In genomic region chr2:112529751-112530150, GRCh38 we compare ENCODE assay signal across 23 cellular contexts. TPM values are rescaled to one million over a fixed set of nuclear protein-coding genes. Genes with fewer than 3 reads are reported as not detected.
DNase-seq lines count a peak whose midpoint lies in the region; ATAC-seq and TF ChIP-seq lines count a peak whose summit lies in the region.
"Had no signal": no experiment of that assay in that cellular context is flagged by ENCODE, and none has a peak within 500 bp of the region (broad histone marks: within the 10 kb centered on the region; RNA-seq: fewer than 3 reads in every experiment).

No MANE protein-coding gene starts in this region.

- H3K4me3 ChIP-seq in dorsolateral prefrontal cortex = no peak overlapping the region
- H3K4me3 ChIP-seq: cardiac muscle cell, MG63, spleen, thoracic aorta had no signal

- intact Hi-C loops in dorsolateral prefrontal cortex (cut with DNase I) = no loop called here

- peak overlapping the region; percentile 2 to 89 (median 74) for H3K27ac ChIP-seq in dorsolateral prefrontal cortex
- H3K27ac ChIP-seq: cardiac muscle cell, spleen, thoracic aorta had no signal

- DNase-seq in COLO829 (ENCODE audit: low spot score) = peak; percentile 81
- peak; percentile 46 for DNase-seq in NOMO-1 treated with dmso at 0.1 percent for 144 hours (lab: John Stamatoyannopoulos, UW; ENCODE audit: unreplicated experiment)
- no peak for DNase-seq in dorsolateral prefrontal cortex
- DNase-seq in putamen (ENCODE audit: low spot score) = peak; percentile 24
- no peak for DNase-seq in COLO668 (lab: John Stamatoyannopoulos, UW; ENCODE audit: unreplicated experiment)
- DNase-seq: activated B cell treated with CpG ODN at 0.5 μM for 24 hours; CD8-positive, alpha-beta memory T cell; MG63; naive B cell; NCI-H1694; NCI-H2171 treated with DMSO at 0.1 percent for 48 hours; NCI-H524; retina; spleen; stimulated activated CD4-positive, alpha-beta T cell treated with anti-CD3 and anti-CD28 coated beads, Interleukin-2, amount 100 ng/mL, for 48 hours; SW 1271; T1000 had no signal

- peak in 1 of 56 donors; percentile 13 for TF ChIP-seq CTCF in dorsolateral prefrontal cortex (IDR thresholded peaks at IDR 0.05 in 54 of 56, conservative IDR thresholded peaks at IDR 0.05 in 2 of 56; ENCODE audit: low read depth in 1 of 56, partially characterized antibody in 56 of 56)

- no peaks in the 10 kb centered on the region for H3K27me3 ChIP-seq in dorsolateral prefrontal cortex
- H3K27me3 ChIP-seq: cardiac muscle cell, MG63, spleen had no signal

- ATAC-seq in GM21576 (IDR thresholded peaks at IDR 0.05; ENCODE audit: unreplicated experiment) (no peak), GM21515 (IDR thresholded peaks at IDR 0.05; ENCODE audit: unreplicated experiment) (no peak)
- ATAC-seq: activated T-helper 17 cell treated with anti-CD3 and anti-CD28 coated beads, Interleukin-2, amount 50 U/mL, for 72 hours; stimulated activated memory B cell treated with anti-CD40 and anti-IgM and Interleukin-4, amounts not matched to agents 10 μg/mL and 1 μg/mL and 100 μg/mL, for 72 hours had no signal

RNA-seq across cellular contexts. Expression of gene POLR1B, which starts 12.5 kb away (rescaled TPM):
- 10 to 100 TPM; 10.4 to 27.6 (median 17.8) TPM for total RNA-seq in dorsolateral prefrontal cortex

RNA-seq across cellular contexts. Expression of gene TTL, which starts 47.8 kb away (rescaled TPM):
- 10 to 100 TPM; 43.6 to 88.0 (median 62.9) TPM for total RNA-seq in dorsolateral prefrontal cortex

RNA-seq across cellular contexts. Expression of gene CHCHD5, which starts 54.7 kb away (rescaled TPM):
- 10 to 100 TPM in 117 of 120 experiments, 1 to 10 TPM in 3; 8.2 to 25.8 (median 17.1) TPM for total RNA-seq in dorsolateral prefrontal cortex

Comparison
In these comparisons a context has a peak if more than half of its experiments do, and no peak if none do; other contexts are left out.
1. DNase-seq: peak in COLO829 (single experiment), NOMO-1 treated with dmso at 0.1 percent for 144 hours (single experiment) and putamen (single experiment); none in dorsolateral prefrontal cortex (0 of 10) and COLO668 (single experiment).